7 cellular contexts compared by ENCODE assay signal in the genomic region with DNA sequence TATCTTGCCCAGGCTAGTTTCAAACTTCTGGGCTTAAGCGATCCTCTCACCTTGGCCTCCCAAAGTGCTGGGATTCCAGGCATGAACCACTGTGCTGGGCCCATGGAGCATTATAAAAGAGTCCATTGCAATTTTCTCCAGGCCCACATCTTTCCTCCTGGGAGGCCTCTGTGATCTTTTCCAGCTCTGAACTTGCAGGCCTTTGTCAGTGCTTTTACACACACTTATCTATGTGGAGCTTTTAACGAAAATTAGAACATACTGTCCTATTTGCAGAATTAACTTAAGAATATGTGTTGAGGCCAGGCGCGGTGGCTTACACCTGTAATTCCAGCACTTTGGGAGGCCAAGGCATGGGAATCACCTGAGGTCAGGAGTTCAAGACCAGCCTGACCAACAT. TPM values are rescaled to one million over a fixed set of nuclear protein-coding genes. Genes with fewer than 3 reads are reported as not detected.
"Had no signal": no experiment of that assay in that cellular context is flagged by ENCODE, and none has a peak within 500 bp of the region (broad histone marks: within the 10 kb centered on the region; RNA-seq: fewer than 3 reads in every experiment).

No MANE protein-coding gene starts in this region.

- H3K4me3 Mint-ChIP-seq: IgD-negative memory B cell had no signal

- FAIRE-seq: HepG2, HTR-8/SVneo had no signal

- H3K4me1 Mint-ChIP-seq: IgD-negative memory B cell had no signal

- H3K9me3 Mint-ChIP-seq: IgD-negative memory B cell had no signal

- H3K27ac ChIP-seq: HL-60 had no signal

- DNase-seq: IMR-90, KBM-7, KG1 had no signal

- H3K27ac Mint-ChIP-seq: IgD-negative memory B cell had no signal

- H3K36me3 Mint-ChIP-seq: IgD-negative memory B cell had no signal

- ATAC-seq: HepG2 had no signal

RNA-seq across cellular contexts. Expression of a gene that starts 23.9 kb away (rescaled TPM):
- polyA plus RNA-seq: IgD-negative memory B cell had no signal
